Comparison of ENCODE assay signal across 8 cellular contexts in the genomic region with DNA sequence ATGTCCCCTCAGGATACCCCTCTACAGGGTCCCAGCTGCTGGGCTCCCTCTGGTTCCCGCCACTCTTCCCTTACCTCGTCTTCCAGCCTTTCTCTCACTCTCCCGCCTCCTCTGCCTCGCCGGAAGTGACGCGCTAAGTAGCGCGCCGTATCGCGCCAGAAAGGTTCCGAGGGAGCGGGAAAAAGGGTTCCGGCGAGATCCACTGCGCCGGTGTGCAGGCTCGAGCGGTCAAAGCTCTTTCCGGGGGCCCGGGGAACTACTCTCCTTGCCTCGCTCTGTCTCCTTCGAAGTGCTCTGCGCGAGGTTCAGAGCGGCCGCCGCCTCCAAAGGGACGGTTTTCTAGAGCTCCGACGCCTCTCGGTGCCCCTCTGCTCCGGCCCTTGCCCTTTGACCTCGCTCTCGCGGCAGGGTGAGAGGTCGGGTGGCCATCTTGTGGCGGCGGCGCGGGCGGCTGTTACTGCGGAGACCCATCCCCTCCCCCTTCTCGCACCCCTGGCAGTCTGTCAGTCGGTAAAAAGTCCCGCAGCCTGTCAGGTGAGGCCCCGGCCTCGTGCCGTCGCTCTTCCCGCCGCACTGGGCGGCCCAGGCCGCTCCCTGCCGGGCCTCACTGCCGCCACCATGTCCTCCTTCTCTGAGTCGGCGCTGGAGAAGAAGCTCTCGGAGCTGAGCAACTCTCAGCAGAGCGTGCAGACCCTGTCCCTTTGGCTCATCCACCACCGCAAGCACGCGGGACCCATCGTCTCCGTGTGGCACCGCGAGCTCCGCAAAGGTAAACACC. TPM values are rescaled to one million over a fixed set of nuclear protein-coding genes. Genes with fewer than 3 reads are reported as not detected.
DNase-seq lines count a peak whose midpoint lies in the region; ATAC-seq and TF ChIP-seq lines count a peak whose summit lies in the region.

Gene RPRD1B (plus strand): TSS at position 417 of the 778 bp plus-strand sequence. CDS start 202 bp downstream, at position 619.
Gene TTI1 (minus strand): TSS at position 127 of the 778 bp plus-strand sequence. CDS start 19,640 bp downstream, outside the sequence.

- H3K27me3 Mint-ChIP-seq in central memory CD8-positive, alpha-beta T cell, result no peaks in the 10 kb centered on the region

- peak within 1 kb of the TSS; percentile 93 to 98 (median 97) for H3K27ac ChIP-seq in spleen

- ATAC-seq in GM18909 (IDR thresholded peaks at IDR 0.05; ENCODE audit: poor library complexity, unreplicated experiment) (peak; percentile 81), HG03196 (IDR thresholded peaks at IDR 0.05; ENCODE audit: unreplicated experiment) (peak; percentile 78)
- peak; percentile 87 to 91 for ATAC-seq in activated CD4-positive, CD25-positive, alpha-beta regulatory T cell treated with anti-CD3 and anti-CD28 coated beads, Interleukin-2, amount 50 U/mL, for 24 hours
- peak; percentile 89 for ATAC-seq in central memory CD8-positive, alpha-beta T cell (replicated peaks; ENCODE audit: extremely low read depth, poor library complexity, severe bottlenecking)

- H3K4me3 Mint-ChIP-seq in central memory CD8-positive, alpha-beta T cell, result peak within 1 kb of the TSS; percentile 94

- H3K36me3 Mint-ChIP-seq in central memory CD8-positive, alpha-beta T cell (ENCODE audit: insufficient read depth), result peaks cover 26% of the 10 kb centered on the region

- peak within 1 kb of the TSS; percentile 98 for H3K27ac Mint-ChIP-seq in central memory CD8-positive, alpha-beta T cell (ENCODE audit: low read depth)

- H3K27me3 ChIP-seq in spleen (replicated peaks in 1 of 7), result no peaks in the 10 kb centered on the region

- H3K4me1 ChIP-seq in spleen, result peaks cover 34 to 91% (median 64%) of the 10 kb centered on the region in 6 donors

- H3K4me1 Mint-ChIP-seq in central memory CD8-positive, alpha-beta T cell, result peaks cover 58% of the 10 kb centered on the region

- peaks cover 0 to 22% (median 0%) of the 10 kb centered on the region in 6 donors for H3K36me3 ChIP-seq in spleen

- intact Hi-C loops in spleen (cut with DNase I; ENCODE audit: low total_unique reads), result no loop called here

- TF ChIP-seq CTCF in spleen (IDR thresholded peaks at IDR 0.05 in 8 of 11, conservative IDR thresholded peaks at IDR 0.05 in 3 of 11), result peak in 3 of 11 experiments; percentile 9 to 30 (median 21)

- WGBS in spleen, 5 donors, result 0 to 2% (median 1%) methylated on average over 57 to 69 of the region's 69 CpGs

- peak within 1 kb of the TSS; percentile 87 to 98 (median 96) for H3K4me3 ChIP-seq in spleen

- peak in 1 of 3 donors; percentile 17 for TF ChIP-seq POLR2A in spleen (IDR thresholded peaks at IDR 0.05)

- DNase-seq in AG08396 (ENCODE audit: low spot score) (peak; percentile 90), NCI-H345 treated with DMSO at 0.1 percent for 48 hours (lab: John Stamatoyannopoulos, UW; ENCODE audit: unreplicated experiment) (peak; percentile 91), inferior parietal cortex (ENCODE audit: extremely low spot score) (peak; percentile 98), spleen (peak; percentile 97)
- DNase-seq in central memory CD8-positive, alpha-beta T cell (ENCODE audit: low spot score in 2 of 2), result peak; percentile 84 to 87

- H3K9me3 Mint-ChIP-seq in central memory CD8-positive, alpha-beta T cell, result no peaks in the 10 kb centered on the region

- no peaks in the 10 kb centered on the region for H3K9me3 ChIP-seq in spleen

RNA-seq across cellular contexts. Expression of gene RPRD1B, which starts in this region (rescaled TPM):
- total RNA-seq in spleen, result 10 to 100 TPM; 26.9 to 42.0 (median 35.5) TPM
- 10 to 100 TPM in 1 of 3 donors, 1 to 10 TPM in 2; 7.1 to 11.1 (median 7.9) TPM for polyA plus RNA-seq in spleen

RNA-seq across cellular contexts. Expression of gene TTI1, which starts in this region (rescaled TPM):
- 10 to 100 TPM; 17.7 to 25.2 (median 21.3) TPM for total RNA-seq in spleen
- 1 to 10 TPM; 5.9 to 8.6 (median 6.5) TPM for polyA plus RNA-seq in spleen

Comparison
In these comparisons a context has a peak if more than half of its experiments do, and no peak if none do; other contexts are left out.
1. Peak in every context shown above with its lines: DNase-seq, ATAC-seq, H3K4me3 ChIP-seq and H3K27ac ChIP-seq.